Comparison of ENCODE assay signal across 8 cellular contexts in the genomic region with DNA sequence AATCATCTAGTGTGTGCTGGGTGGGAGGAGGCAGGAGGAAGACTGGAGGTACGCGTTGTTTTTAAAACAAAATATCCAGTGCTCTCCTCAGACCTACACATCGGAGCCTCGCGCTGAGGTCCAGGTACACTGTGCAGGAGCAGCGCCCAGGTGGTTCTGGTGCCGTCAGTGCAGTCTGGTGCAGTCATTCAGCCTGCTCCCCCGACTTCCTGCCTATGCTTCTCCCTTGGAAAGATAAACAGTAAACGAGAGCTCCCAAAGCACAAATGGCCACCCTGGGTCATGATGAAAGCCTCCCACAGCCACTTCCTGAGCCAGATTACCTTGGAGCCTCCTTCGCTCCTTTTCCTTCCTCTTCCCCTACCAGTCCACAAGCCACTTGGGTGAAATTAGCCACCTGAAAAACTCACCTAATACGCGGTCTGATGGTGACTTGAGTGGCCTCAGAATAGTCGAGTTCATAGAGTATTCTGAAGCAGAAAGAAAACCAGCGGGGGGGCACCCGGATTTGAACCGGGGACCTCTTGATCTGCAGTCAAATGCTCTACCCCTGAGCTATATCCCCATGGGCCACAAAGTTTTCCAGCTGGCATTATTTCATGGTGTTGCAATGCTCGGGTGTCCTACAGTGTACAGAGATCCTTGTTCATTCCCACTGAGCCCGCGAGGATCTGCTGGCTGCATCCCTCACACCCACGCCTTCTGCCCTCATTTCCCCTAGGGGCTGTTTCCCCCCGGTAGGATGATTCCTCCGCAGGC.
DNase-seq lines count a peak whose midpoint lies in the region; TF ChIP-seq lines count a peak whose summit lies in the region.

No MANE protein-coding gene starts in this region.

- H4K12ac ChIP-seq in trophoblast cell (ENCODE audit: low read depth, low read length), result no peak overlapping the region

- no peak overlapping the region for H3K4ac ChIP-seq in trophoblast cell (ENCODE audit: low read depth, low read length)

- H2BK12ac ChIP-seq in trophoblast cell (ENCODE audit: low read length), result no peak overlapping the region

- H4K91ac ChIP-seq in trophoblast cell (ENCODE audit: low read depth, low read length), result no peak overlapping the region

- H3K79me1 ChIP-seq in trophoblast cell (ENCODE audit: low read length), result no peaks in the 10 kb centered on the region

- H3K4me2 ChIP-seq in trophoblast cell (ENCODE audit: low read length), result peak overlapping the region; percentile 6

- no peak overlapping the region for H2BK5ac ChIP-seq in trophoblast cell (ENCODE audit: low read depth, low read length, poor library complexity)

- no peak overlapping the region for H3K9ac ChIP-seq in trophoblast cell (ENCODE audit: low read length)

- no peak overlapping the region for H3K27ac ChIP-seq in trophoblast cell (ENCODE audit: low read depth, low read length)

- H2BK120ac ChIP-seq in trophoblast cell (ENCODE audit: insufficient read depth, low read length, poor library complexity), result no peak overlapping the region

- no peak overlapping the region for H2AK5ac ChIP-seq in trophoblast cell (ENCODE audit: low read length)

- no peak overlapping the region for H3K23ac ChIP-seq in trophoblast cell (ENCODE audit: low read length)

- WGBS in trophoblast cell (ENCODE audit: extremely low coverage, insufficient coverage, insufficient read length), result no CpG with 5 or more reads among the region's 22 CpGs

- H3K36me3 ChIP-seq in H7 (replicated peaks; ENCODE audit: control insufficient read depth, insufficient read depth, low read length) (no peaks in the 10 kb centered on the region), trophoblast cell (ENCODE audit: control insufficient read depth in 1 of 2, insufficient read depth in 2 of 2, low read length in 2 of 2) (no peaks in the 10 kb centered on the region)

- peaks cover 8% of the 10 kb centered on the region for H3K27me3 ChIP-seq in H7 (ENCODE audit: control insufficient read depth, insufficient read depth, low read length)
- H3K27me3 ChIP-seq in trophoblast cell (ENCODE audit: insufficient read depth, low read length), result peaks cover 4% of the 10 kb centered on the region

- no peak overlapping the region for H3K18ac ChIP-seq in trophoblast cell (ENCODE audit: low read length)

- H4K8ac ChIP-seq in trophoblast cell (ENCODE audit: low read depth, low read length), result no peak overlapping the region

- H3K4me3 ChIP-seq in H7 (ENCODE audit: insufficient read depth, low read depth, low read length), result peak overlapping the region; percentile 35
- H3K4me3 ChIP-seq in epithelial cell of esophagus (ENCODE audit: low read length), result no peak overlapping the region
- H3K4me3 ChIP-seq in trophoblast cell (ENCODE audit: low read depth, low read length), result no peak overlapping the region

- H3K9me3 ChIP-seq in trophoblast cell (ENCODE audit: insufficient read depth, low read depth, low read length), result no peaks in the 10 kb centered on the region

- TF ChIP-seq CTCF in epithelial cell of esophagus (IDR thresholded peaks at IDR 0.05; ENCODE audit: insufficient read depth, low read depth, low read length, missing control alignments), result no peak

- peaks cover 0 to 5% of the 10 kb centered on the region in 2 experiments for H3K4me1 ChIP-seq in trophoblast cell (ENCODE audit: control insufficient read depth in 1 of 2, insufficient read depth in 2 of 2, low read length in 2 of 2)

- H3K79me2 ChIP-seq in trophoblast cell (ENCODE audit: control insufficient read depth, insufficient read depth, low read length, poor library complexity), result no peaks in the 10 kb centered on the region

- no peak overlapping the region for H3K14ac ChIP-seq in trophoblast cell (ENCODE audit: low read length)

- DNase-seq in H7, result peak; percentile 73
- peak; percentile 22 for DNase-seq in NCI-H510A (lab: John Stamatoyannopoulos, UW)
- DNase-seq in epithelial cell of esophagus (ENCODE audit: low read depth), result peak; percentile 81
- DNase-seq in trophoblast cell, result peak; percentile 55 to 66
- DNase-seq in ureter (ENCODE audit: low spot score), result no peak
- no peak for DNase-seq in activated CD4-positive, CD25-positive, alpha-beta regulatory T cell (lab: John Stamatoyannopoulos, UW)
- DNase-seq in superior temporal gyrus (ENCODE audit: extremely low spot score), result no peak
- DNase-seq in activated T-cell treated with anti-CD3 and anti-CD28 coated beads, Interleukin-2, amount 50 U/mL, for 1 hour, result no peak

- H2AFZ ChIP-seq in trophoblast cell (ENCODE audit: insufficient read depth, low read length, poor library complexity), result no peak overlapping the region

Comparison
In these comparisons a context has a peak if more than half of its experiments do, and no peak if none do; other contexts are left out.
1. DNase-seq: peak in H7 (single experiment), NCI-H510A (single experiment), epithelial cell of esophagus (single experiment) and trophoblast cell (2 of 2); none in ureter (single experiment), activated CD4-positive, CD25-positive, alpha-beta regulatory T cell (0 of 4), superior temporal gyrus (single experiment) and activated T-cell treated with anti-CD3 and anti-CD28 coated beads, Interleukin-2, amount 50 U/mL, for 1 hour (single experiment).